Comparison of ENCODE assay signal across 4 cellular contexts in genomic region chr14:93315575-93315974, GRCh38.
"Had no signal": no experiment of that assay in that cellular context is flagged by ENCODE, and none has a peak within 500 bp of the region (broad histone marks: within the 10 kb centered on the region; RNA-seq: fewer than 3 reads in every experiment).

No MANE protein-coding gene starts in this region.

- H3K4me3 ChIP-seq: GM12878 had no signal

- ATAC-seq: GM12878 had no signal

- FAIRE-seq: GM12878, GM12891 had no signal

- DNase-seq: GDM1, GF-D8 had no signal
